ENCODE assay signal across 23 cellular contexts in genomic region chr2:130977461-130978050, GRCh38.
DNase-seq lines count a peak whose midpoint lies in the region; ATAC-seq, FAIRE-seq and TF ChIP-seq lines count a peak whose summit lies in the region.
"Had no signal": no experiment of that assay in that cellular context is flagged by ENCODE, and none has a peak within 500 bp of the region (broad histone marks: within the 10 kb centered on the region; RNA-seq: fewer than 3 reads in every experiment).

No MANE protein-coding gene starts in this region.

- peaks cover 15% of the 10 kb centered on the region for H3K9me3 Mint-ChIP-seq in endodermal cell
- H3K9me3 Mint-ChIP-seq: CD8-positive, alpha-beta T cell had no signal

- DNase-seq in HepG2 (ENCODE audit: low spot score) (no peak), right lobe of liver (no peak), bronchial epithelial cell (ENCODE audit: low read depth) (no peak), endodermal cell (no peak), erythroblast (lab: John Stamatoyannopoulos, UW) (no peak), GM12892 (ENCODE audit: insufficient read length) (no peak), GM23248 (no peak)
- DNase-seq: AML-193; Caco-2; Calu3; CD4-positive, alpha-beta T cell; CD8-positive, alpha-beta T cell; DND-41; EL; GDM1 had no signal

- no peak for TF ChIP-seq POLR2A in HepG2 (IDR thresholded peaks at IDR 0.05; ENCODE audit: insufficient read depth in 1 of 2, low read depth in 2 of 2, low read length in 2 of 2)
- TF ChIP-seq POLR2A in right lobe of liver (IDR thresholded peaks at IDR 0.05) = no peak
- no peak for TF ChIP-seq POLR2A in erythroblast (IDR thresholded peaks at IDR 0.05; ENCODE audit: low read length)
- TF ChIP-seq POLR2A in GM12892 (IDR thresholded peaks at IDR 0.05; ENCODE audit: low read depth, low read length) = no peak

- peaks cover 23% of the 10 kb centered on the region for H3K9me3 ChIP-seq in HepG2 (ENCODE audit: low read length)
- no peaks in the 10 kb centered on the region for H3K9me3 ChIP-seq in right lobe of liver
- peaks cover 54% of the 10 kb centered on the region for H3K9me3 ChIP-seq in endodermal cell (ENCODE audit: control insufficient read depth, low read length)
- H3K9me3 ChIP-seq in GM23248 (ENCODE audit: low read depth) = no peaks in the 10 kb centered on the region

- H4K20me1 ChIP-seq in HepG2 (ENCODE audit: insufficient read depth, low read length) = no peaks in the 10 kb centered on the region
- H4K20me1 ChIP-seq in GM23248 (ENCODE audit: insufficient read depth) = no peaks in the 10 kb centered on the region
- H4K20me1 ChIP-seq: BLaER1 treated with 17β-estradiol and CSF1 and Interleukin-3, amounts not matched to agents 10 nM and 100 nM had no signal

- H3K27me3 ChIP-seq in HepG2 (ENCODE audit: control insufficient read depth in 1 of 2, insufficient read depth in 2 of 2, low read length in 2 of 2) (peaks cover 0 to 9% of the 10 kb centered on the region in 2 experiments; a peak in 2 of 5 replicates), right lobe of liver (no peaks in the 10 kb centered on the region), bronchial epithelial cell (ENCODE audit: control insufficient read depth, insufficient read depth, low read length) (no peaks in the 10 kb centered on the region), endodermal cell (ENCODE audit: control insufficient read depth, insufficient read depth, low read length, poor library complexity, severe bottlenecking) (no peaks in the 10 kb centered on the region), GM23248 (replicated peaks; ENCODE audit: insufficient read depth) (0 out of 2 replicates have a peak, but pooled peaks cover 4% of the 10 kb centered on the region)
- H3K27me3 ChIP-seq: BLaER1 treated with 17β-estradiol and CSF1 and Interleukin-3, amounts not matched to agents 10 nM and 100 nM had no signal

- CTCF ChIA-PET in HepG2 (lab: Yijun Ruan, JAX; ENCODE audit: low intra/inter-chr PET ratio, low total read pairs) = no interaction called here

- H2AFZ ChIP-seq in HepG2 (ENCODE audit: low read length) (no peak overlapping the region), GM23248 (no peak overlapping the region)

- no peak for TF ChIP-seq CTCF in HepG2 (CRISPR knock-in tag; IDR thresholded peaks at IDR 0.05)
- no peak for TF ChIP-seq CTCF in right lobe of liver (IDR thresholded peaks at IDR 0.05)
- TF ChIP-seq CTCF in bronchial epithelial cell (IDR thresholded peaks at IDR 0.05; ENCODE audit: insufficient read depth, low read length, severe bottlenecking) = no peak
- TF ChIP-seq CTCF in endodermal cell (conservative IDR thresholded peaks at IDR 0.05) = no peak

- intact Hi-C loops in HepG2 (cut with micrococcal nuclease; ENCODE audit: unreplicated experiment) = no loop called here
- intact Hi-C loops in right lobe of liver (cut with DNase I) = no loop called here

- H3K4me1 ChIP-seq in HepG2 (ENCODE audit: insufficient read depth, low read length) (no peaks in the 10 kb centered on the region), right lobe of liver (no peaks in the 10 kb centered on the region), endodermal cell (ENCODE audit: control insufficient read depth, insufficient read depth, low read length) (peaks cover 1% of the 10 kb centered on the region), GM23248 (ENCODE audit: insufficient read depth) (no peaks in the 10 kb centered on the region)
- H3K4me1 ChIP-seq: A549; BLaER1 treated with 17β-estradiol and CSF1 and Interleukin-3, amounts not matched to agents 10 nM and 100 nM; Caco-2 had no signal

- H3K9ac ChIP-seq in HepG2 (ENCODE audit: insufficient read depth, low read depth, low read length) (no peak overlapping the region), endodermal cell (ENCODE audit: extremely low read depth, low read length, poor library complexity, severe bottlenecking) (no peak overlapping the region), GM23248 (no peak overlapping the region)
- H3K9ac ChIP-seq: BLaER1 treated with 17β-estradiol and CSF1 and Interleukin-3, amounts not matched to agents 10 nM and 100 nM had no signal

- H3K27ac Mint-ChIP-seq in endodermal cell = no peak overlapping the region
- H3K27ac Mint-ChIP-seq: B cell; CD4-positive, alpha-beta T cell; CD8-positive, alpha-beta T cell had no signal

- H3K4me3 Mint-ChIP-seq in endodermal cell = no peak overlapping the region
- H3K4me3 Mint-ChIP-seq: B cell; CD4-positive, alpha-beta T cell; CD8-positive, alpha-beta T cell had no signal

- TF ChIP-seq EP300 in HepG2 (IDR thresholded peaks at IDR 0.05; ENCODE audit: low read depth in 2 of 2, low read length in 2 of 2) (no peak), HepG2 (CRISPR knock-in tag; IDR thresholded peaks at IDR 0.05; ENCODE audit: borderline replicate concordance) (no peak)

- H3K9me2 ChIP-seq in GM23248 (ENCODE audit: insufficient read depth) = no peaks in the 10 kb centered on the region

- POLR2A ChIA-PET in HepG2 (lab: Yijun Ruan, JAX) = no interaction called here

- no peak for TF ChIP-seq RAD21 in HepG2 (CRISPR knock-in tag; IDR thresholded peaks at IDR 0.05)

- FAIRE-seq in HepG2 (lab: Jason Lieb, UNC) (no peak), bronchial epithelial cell (lab: Jason Lieb, UNC) (peak; percentile 92), GM12892 (lab: Jason Lieb, UNC) (no peak)
- FAIRE-seq: A549, D721Med, GM12878, GM19239 had no signal

- no peak overlapping the region for H3K4me2 ChIP-seq in HepG2 (ENCODE audit: low read depth, low read length)
- H3K4me2 ChIP-seq in GM23248 (ENCODE audit: unreplicated experiment) = no peak overlapping the region
- H3K4me2 ChIP-seq: A549; BLaER1 treated with 17β-estradiol and CSF1 and Interleukin-3, amounts not matched to agents 10 nM and 100 nM had no signal

- 53% methylated on average over 5 of the region's 5 CpGs for WGBS in HepG2 (ENCODE audit: low lambda C conversion rate)
- WGBS in right lobe of liver (ENCODE audit: insufficient coverage, low coverage, low lambda C conversion rate, missing lambda C conversion rate) = 82% methylated on average over 5 of the region's 5 CpGs
- WGBS in endodermal cell (ENCODE audit: insufficient coverage in 1 of 2, insufficient read length in 1 of 2), 2 experiments = 93 to 100% methylated on average over 3 to 5 of the region's 5 CpGs
- 63 to 72% methylated on average over 5 of the region's 5 CpGs for whole genome bisulfite sequencing in GM23248 (ENCODE audit: low coverage in 1 of 2, low lambda C conversion rate in 2 of 2, missing lambda C conversion rate in 2 of 2), 2 experiments

- no TSS peak for BruUV-seq in HepG2 (replicated peaks; lab: Mats Ljungman, UMichigan)

- H3K4me3 ChIP-seq in HepG2 (replicated peaks in 1 of 3; ENCODE audit: insufficient read depth in 1 of 3, low read depth in 2 of 3, low read length in 3 of 3) = no peak overlapping the region
- H3K4me3 ChIP-seq in right lobe of liver = no peak overlapping the region
- no peak overlapping the region for H3K4me3 ChIP-seq in bronchial epithelial cell (ENCODE audit: low read depth, low read length)
- H3K4me3 ChIP-seq in endodermal cell (ENCODE audit: low read length) = peak overlapping the region; percentile 16
- H3K4me3 ChIP-seq in GM23248 = no peak overlapping the region
- H3K4me3 ChIP-seq: A549; BLaER1 treated with 17β-estradiol and CSF1 and Interleukin-3, amounts not matched to agents 10 nM and 100 nM; GM12878 had no signal

- H3K79me2 ChIP-seq in HepG2 (ENCODE audit: insufficient read depth, low read length) (no peaks in the 10 kb centered on the region), GM23248 (ENCODE audit: insufficient read depth) (no peaks in the 10 kb centered on the region)

- peaks cover 5% of the 10 kb centered on the region for H3K4me1 Mint-ChIP-seq in endodermal cell
- H3K4me1 Mint-ChIP-seq: B cell had no signal

- peaks cover 12% of the 10 kb centered on the region for H3K36me3 Mint-ChIP-seq in endodermal cell (ENCODE audit: low read depth)
- H3K36me3 Mint-ChIP-seq: CD8-positive, alpha-beta T cell had no signal

- no peaks in the 10 kb centered on the region for H3K27me3 Mint-ChIP-seq in endodermal cell (ENCODE audit: insufficient read depth)
- H3K27me3 Mint-ChIP-seq: B cell; CD4-positive, alpha-beta T cell had no signal

- H3K27ac ChIP-seq in HepG2 (ENCODE audit: extremely low read length, insufficient read depth, low read length) (no peak overlapping the region), right lobe of liver (no peak overlapping the region), endodermal cell (ENCODE audit: low read depth, low read length) (no peak overlapping the region), GM23248 (no peak overlapping the region)
- H3K27ac ChIP-seq: 22Rv1; A549; BLaER1 treated with 17β-estradiol and CSF1 and Interleukin-3, amounts not matched to agents 10 nM and 100 nM; C4-2B had no signal

- in situ Hi-C loops in HepG2 (cut with HindIII; ENCODE audit: extremely low pct_ligation_motif_present, low pct_unique_long_range_greater_than_20kb) (no loop called here), GM23248 (cut with MboI) (no loop called here)

- H3K36me3 ChIP-seq in HepG2 (replicated peaks in 1 of 2; ENCODE audit: control insufficient read depth in 1 of 2, insufficient read depth in 2 of 2, low read length in 2 of 2) (no peaks in the 10 kb centered on the region), right lobe of liver (no peaks in the 10 kb centered on the region), bronchial epithelial cell (ENCODE audit: control insufficient read depth, insufficient read depth, low read length) (no peaks in the 10 kb centered on the region), endodermal cell (ENCODE audit: control insufficient read depth, insufficient read depth, low read length) (no peaks in the 10 kb centered on the region), GM23248 (ENCODE audit: low read depth) (no peaks in the 10 kb centered on the region)
- H3K36me3 ChIP-seq: BLaER1 treated with 17β-estradiol and CSF1 and Interleukin-3, amounts not matched to agents 10 nM and 100 nM had no signal

- no peaks in the 10 kb centered on the region for H3F3A ChIP-seq in GM23248 (ENCODE audit: insufficient read depth)

- ATAC-seq in HepG2 (no peak), right lobe of liver (no peak)
- ATAC-seq: A549; CD8-positive, alpha-beta T cell; GM12878 had no signal

TF ChIP-seq in HepG2, 621 proteins besides CTCF, POLR2A, EP300 and RAD21 (continues in another document):
- no peak for TF ChIP-seq KDM6A (CRISPR knock-in tag; IDR thresholded peaks at IDR 0.05; ENCODE audit: low read depth)
- TF ChIP-seq ZMAT3 (CRISPR knock-in tag; conservative IDR thresholded peaks at IDR 0.05) = no peak
- no peak for TF ChIP-seq ZMYM3 (CRISPR knock-in tag; IDR thresholded peaks at IDR 0.05)
- TF ChIP-seq TRIM24 (CRISPR knock-in tag; IDR thresholded peaks at IDR 0.05) = peak; percentile 33; the same call in 1 of the 2 replicates
- TF ChIP-seq ZFX (CRISPR knock-in tag; IDR thresholded peaks at IDR 0.05; ENCODE audit: low read depth) = no peak
- peak; percentile 91; the same call in 1 of the 2 replicates for TF ChIP-seq SOX6 (IDR thresholded peaks at IDR 0.05)
- TF ChIP-seq SOX6 (CRISPR knock-in tag; IDR thresholded peaks at IDR 0.05) = no peak
- TF ChIP-seq NFIB (CRISPR knock-in tag; IDR thresholded peaks at IDR 0.05; ENCODE audit: borderline replicate concordance) = 0 out of 2 replicates have a peak, but pooled peaks have one; percentile 42
- TF ChIP-seq JUNB (CRISPR knock-in tag; IDR thresholded peaks at IDR 0.05; ENCODE audit: borderline replicate concordance) = 0 out of 2 replicates have a peak, but pooled peaks have one; percentile 6
- TF ChIP-seq FOXC1 (CRISPR knock-in tag; IDR thresholded peaks at IDR 0.05; ENCODE audit: borderline replicate concordance) = no peak
